ENCODE assay signal across 9 cellular contexts in the genomic region with DNA sequence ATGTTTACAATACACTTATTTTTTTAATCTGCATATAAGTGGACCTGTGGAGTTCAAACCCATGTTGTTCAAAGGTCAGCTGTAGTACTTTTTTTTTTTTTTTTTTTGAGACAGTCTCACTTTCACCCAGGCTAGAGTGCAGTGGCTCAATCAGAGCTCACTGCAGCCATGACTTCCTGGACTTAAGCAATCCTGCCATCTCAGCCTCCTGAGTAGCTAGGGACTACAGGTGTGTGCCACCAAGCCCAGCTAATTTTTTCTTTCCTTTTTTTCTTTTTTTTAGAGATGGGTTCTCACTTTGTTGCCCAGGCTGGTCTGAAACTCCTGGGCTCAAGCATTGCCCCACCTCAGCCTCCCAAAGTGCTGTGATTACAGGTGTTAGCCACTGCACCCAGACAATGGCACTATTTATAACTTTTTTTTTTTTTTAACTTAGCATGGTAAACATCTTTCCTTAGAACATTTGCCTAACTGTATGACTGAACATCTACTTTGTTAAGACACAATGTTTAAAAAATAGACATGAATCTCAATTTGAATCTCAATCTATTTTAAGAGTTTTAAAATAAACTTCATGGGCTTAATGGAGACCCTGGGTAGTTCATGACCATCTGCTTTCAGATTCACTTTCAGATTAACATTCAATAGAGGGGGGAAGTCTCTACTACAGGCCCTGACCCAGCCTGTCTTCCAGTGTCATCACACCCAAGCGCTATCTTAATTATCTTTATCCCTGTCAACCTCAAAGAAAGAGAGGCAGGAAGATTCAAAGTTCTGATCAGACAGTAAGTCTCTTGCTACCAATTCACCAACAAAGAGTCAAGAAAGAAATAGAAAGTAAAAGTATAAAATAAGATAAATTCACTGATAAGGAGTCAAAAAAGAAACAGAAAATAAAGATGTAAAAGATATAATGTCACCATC.
DNase-seq lines count a peak whose midpoint lies in the region; ATAC-seq and TF ChIP-seq lines count a peak whose summit lies in the region.
"Had no signal": no experiment of that assay in that cellular context is flagged by ENCODE, and none has a peak within 500 bp of the region (broad histone marks: within the 10 kb centered on the region; RNA-seq: fewer than 3 reads in every experiment).

No MANE protein-coding gene starts in this region.

- intact Hi-C loops in cardiac septum (cut with DNase I), result no loop called here

- peaks cover 8% of the 10 kb centered on the region for H3K36me3 ChIP-seq in effector memory CD4-positive, alpha-beta T cell (ENCODE audit: control insufficient read depth, insufficient read depth, low read length)

- no peak for TF ChIP-seq CTCF in nephron progenitor cell (IDR thresholded peaks at IDR 0.05)

- H3K4me3 Mint-ChIP-seq in nephron progenitor cell, result no peak overlapping the region

- H3K9me3 Mint-ChIP-seq in nephron progenitor cell, result peaks cover 28% of the 10 kb centered on the region

- no peak for DNase-seq in effector memory CD4-positive, alpha-beta T cell
- DNase-seq in NCI-H146 (lab: John Stamatoyannopoulos, UW) (no peak), cardiac septum (ENCODE audit: low spot score) (no peak), nephron progenitor cell (no peak), NCI-H2196 (lab: John Stamatoyannopoulos, UW; ENCODE audit: unreplicated experiment) (no peak)

- H3K27me3 ChIP-seq in effector memory CD4-positive, alpha-beta T cell (replicated peaks; ENCODE audit: control insufficient read depth, insufficient read depth, low read length, poor library complexity, severe bottlenecking), result no peaks in the 10 kb centered on the region

- H3K27ac Mint-ChIP-seq in nephron progenitor cell, result no peak overlapping the region

- H3K9me3 ChIP-seq in effector memory CD4-positive, alpha-beta T cell (ENCODE audit: control insufficient read depth, low read length), result no peaks in the 10 kb centered on the region

- H3K36me3 Mint-ChIP-seq in nephron progenitor cell (ENCODE audit: low read depth), result peaks cover 15% of the 10 kb centered on the region

- peak overlapping the region; percentile 61 for H3K27ac ChIP-seq in effector memory CD4-positive, alpha-beta T cell (ENCODE audit: insufficient read depth, low read length, poor library complexity, severe bottlenecking)
- H3K27ac ChIP-seq: epithelial cell of prostate had no signal

- peaks cover 8% of the 10 kb centered on the region for H3K4me1 Mint-ChIP-seq in nephron progenitor cell

- H3K4me1 ChIP-seq in effector memory CD4-positive, alpha-beta T cell (ENCODE audit: control insufficient read depth, insufficient read depth, low read length, poor library complexity, severe bottlenecking), result peaks cover 27% of the 10 kb centered on the region

- no peak overlapping the region for H3K4me3 ChIP-seq in effector memory CD4-positive, alpha-beta T cell (ENCODE audit: insufficient read depth, low read depth, low read length, poor library complexity, severe bottlenecking)

- ATAC-seq in GM18508 (IDR thresholded peaks at IDR 0.05; ENCODE audit: insufficient read depth, unreplicated experiment), result peak; percentile 79
- ATAC-seq in GM21447 (IDR thresholded peaks at IDR 0.05; ENCODE audit: unreplicated experiment), result peak; percentile 94
- ATAC-seq in HG03432 (IDR thresholded peaks at IDR 0.05; ENCODE audit: unreplicated experiment), result peak; percentile 95

- peaks cover 11% of the 10 kb centered on the region for H3K27me3 Mint-ChIP-seq in nephron progenitor cell (ENCODE audit: low read depth, poor library complexity)
